9 cellular contexts compared by ENCODE assay signal in genomic region chr4:170589597-170590191, GRCh38.
DNase-seq lines count a peak whose midpoint lies in the region; ATAC-seq lines count a peak whose summit lies in the region.
"Had no signal": no experiment of that assay in that cellular context is flagged by ENCODE, and none has a peak within 500 bp of the region (broad histone marks: within the 10 kb centered on the region; RNA-seq: fewer than 3 reads in every experiment).

No MANE protein-coding gene starts in this region.

- peak; percentile 87 for ATAC-seq in HG02642 (IDR thresholded peaks at IDR 0.05; ENCODE audit: poor library complexity, unreplicated experiment)

- DNase-seq in NCI-H1436 (lab: John Stamatoyannopoulos, UW) (peak; percentile 30), NCI-H1436 treated with DMSO at 0.1 percent for 48 hours (lab: John Stamatoyannopoulos, UW) (no peak), NCI-H1105 treated with DMSO at 0.1 percent for 48 hours (lab: John Stamatoyannopoulos, UW) (peak; percentile 31), cerebellum (ENCODE audit: low spot score) (peak; percentile 2), ureter (ENCODE audit: low spot score) (no peak), mucosa of gallbladder (ENCODE audit: low spot score) (no peak), amniotic stem cell (lab: John Stamatoyannopoulos, UW) (no peak)
- DNase-seq: activated B cell treated with CpG ODN at 0.5 μM for 24 hours had no signal

Comparison
In these comparisons a context has a peak if more than half of its experiments do, and no peak if none do; other contexts are left out.
1. DNase-seq: peak in NCI-H1436 (single experiment), NCI-H1105 treated with DMSO at 0.1 percent for 48 hours (single experiment) and cerebellum (single experiment); none in NCI-H1436 treated with DMSO at 0.1 percent for 48 hours (single experiment), ureter (single experiment), mucosa of gallbladder (single experiment) and amniotic stem cell (single experiment).